In genomic region chr17:80476877-80477646, GRCh38 we compare ENCODE assay signal across 9 cellular contexts. TPM values are rescaled to one million over a fixed set of nuclear protein-coding genes. Genes with fewer than 3 reads are reported as not detected.
DNase-seq lines count a peak whose midpoint lies in the region; FAIRE-seq and TF ChIP-seq lines count a peak whose summit lies in the region.
"Had no signal": no experiment of that assay in that cellular context is flagged by ENCODE, and none has a peak within 500 bp of the region (broad histone marks: within the 10 kb centered on the region; RNA-seq: fewer than 3 reads in every experiment).

No MANE protein-coding gene starts in this region.

- H3K4ac ChIP-seq in H9 (ENCODE audit: low read depth, low read length) (no peak overlapping the region), neuronal stem cell (ENCODE audit: low read length) (no peak overlapping the region)

- H3K23ac ChIP-seq in H9 (ENCODE audit: insufficient read length, low read depth, low read length): no peak overlapping the region
- H3K23ac ChIP-seq in neuronal stem cell (ENCODE audit: low read depth, low read length, poor library complexity): no peak overlapping the region

- H3K18ac ChIP-seq in H9 (ENCODE audit: insufficient read length, low read depth, low read length) (no peak overlapping the region), neuronal stem cell (ENCODE audit: low read length) (peak overlapping the region; percentile 15)

- no peak overlapping the region for H4K91ac ChIP-seq in H9 (ENCODE audit: insufficient read length, low read depth, low read length)
- no peak overlapping the region for H4K91ac ChIP-seq in neuronal stem cell (ENCODE audit: low read depth, low read length, poor library complexity)

- no peak overlapping the region for H2BK120ac ChIP-seq in H9 (ENCODE audit: low read depth, low read length, poor library complexity, severe bottlenecking)
- H2BK120ac ChIP-seq in neuronal stem cell (ENCODE audit: low read depth, low read length): no peak overlapping the region

- H3K14ac ChIP-seq in H9 (ENCODE audit: insufficient read depth, low read length) (no peak overlapping the region), neuronal stem cell (ENCODE audit: low read length) (no peak overlapping the region)

- H4K20me1 ChIP-seq in H9 (ENCODE audit: control insufficient read depth, insufficient read depth, insufficient read length) (no peaks in the 10 kb centered on the region), astrocyte (ENCODE audit: insufficient read depth, low read length) (peaks cover 10% of the 10 kb centered on the region)

- H2BK15ac ChIP-seq in H9 (ENCODE audit: low read depth, low read length): no peak overlapping the region
- H2BK15ac ChIP-seq in neuronal stem cell (ENCODE audit: low read length): peak overlapping the region; percentile 81

- H3K27ac ChIP-seq in H9 (ENCODE audit: insufficient read length, low read depth, low read length) (no peak overlapping the region), astrocyte (ENCODE audit: low read depth, low read length) (no peak overlapping the region), neuronal stem cell (replicated peaks; ENCODE audit: low read length) (no peak overlapping the region), SJCRH30 (no peak overlapping the region)

- no peak overlapping the region for H4K8ac ChIP-seq in H9 (replicated peaks; ENCODE audit: insufficient read length, low read depth, low read length)
- H4K8ac ChIP-seq in neuronal stem cell (ENCODE audit: low read depth, low read length): no peak overlapping the region

- H3K56ac ChIP-seq in H9 (ENCODE audit: insufficient read length, low read depth, low read length): no peak overlapping the region

- peaks cover 5% of the 10 kb centered on the region for H3K23me2 ChIP-seq in H9 (ENCODE audit: insufficient read length, low read depth, low read length, poor library complexity, severe bottlenecking)

- H2AK5ac ChIP-seq in H9 (ENCODE audit: insufficient read length, low read length) (no peak overlapping the region), neuronal stem cell (ENCODE audit: low read depth, low read length) (peak overlapping the region; percentile 61)

- H3K9ac ChIP-seq in H9 (ENCODE audit: extremely low read depth, insufficient read length, low read length): no peak overlapping the region
- no peak overlapping the region for H3K9ac ChIP-seq in astrocyte (ENCODE audit: low read length)
- peak overlapping the region; percentile 4 for H3K9ac ChIP-seq in neuronal stem cell (ENCODE audit: low read depth, low read length, poor library complexity)

- no CpG with 5 or more reads among the region's 84 CpGs for WGBS in H9 (ENCODE audit: extremely low coverage, insufficient read length, low lambda C conversion rate)
- WGBS in neuronal stem cell (ENCODE audit: extremely low coverage in 2 of 2, insufficient read length in 2 of 2, insufficient replicate concordance in 1 of 2), 2 donors: no CpG with 5 or more reads among the region's 84 CpGs

- H2BK5ac ChIP-seq in H9 (ENCODE audit: insufficient read length, low read length): no peak overlapping the region
- H2BK5ac ChIP-seq in neuronal stem cell (ENCODE audit: low read length): no peak overlapping the region

- H2BK12ac ChIP-seq in H9 (ENCODE audit: insufficient read length, low read depth, low read length) (no peak overlapping the region), neuronal stem cell (ENCODE audit: low read length) (peak overlapping the region; percentile 41)

- H3K4me1 Mint-ChIP-seq in H9 (peaks cover 12 to 47% of the 10 kb centered on the region in 2 experiments), astrocyte (ENCODE audit: low read depth, unreplicated experiment) (peaks cover 2% of the 10 kb centered on the region)

- H3K27ac Mint-ChIP-seq in H9: no peak overlapping the region
- no peak overlapping the region for H3K27ac Mint-ChIP-seq in astrocyte (ENCODE audit: unreplicated experiment)

- no peak overlapping the region for H4K5ac ChIP-seq in H9 (ENCODE audit: insufficient read length, low read depth, low read length)

- H3K36me3 Mint-ChIP-seq in H9 (ENCODE audit: insufficient read depth in 1 of 3, low read depth in 3 of 3) (peaks cover 0 to 9% (median 3%) of the 10 kb centered on the region in 3 experiments; a peak in 3 of 7 replicates), astrocyte (ENCODE audit: low read depth, unreplicated experiment) (no peaks in the 10 kb centered on the region)

- H3K9me3 ChIP-seq in H9 (ENCODE audit: control insufficient read depth, low read depth, low read length): no peaks in the 10 kb centered on the region
- no peaks in the 10 kb centered on the region for H3K9me3 ChIP-seq in astrocyte (ENCODE audit: insufficient read depth, low read depth, low read length)
- peaks cover 0 to 3% of the 10 kb centered on the region in 2 donors for H3K9me3 ChIP-seq in neuronal stem cell (replicated peaks in 1 of 2; ENCODE audit: control insufficient read depth in 2 of 2, insufficient read depth in 1 of 2, low read depth in 1 of 2, low read length in 2 of 2)
- H3K9me3 ChIP-seq in SJCRH30 (replicated peaks): no peaks in the 10 kb centered on the region

- H2BK20ac ChIP-seq in H9 (ENCODE audit: low read depth, low read length, poor library complexity, severe bottlenecking): no peak overlapping the region

- H3K79me2 ChIP-seq in H9 (ENCODE audit: insufficient read depth, low read length): no peaks in the 10 kb centered on the region
- H3K79me2 ChIP-seq in astrocyte (ENCODE audit: insufficient read depth, low read length): no peaks in the 10 kb centered on the region

- H3K4me1 ChIP-seq in H9 (ENCODE audit: insufficient read depth, low read length) (no peaks in the 10 kb centered on the region; the same call in 1 of the 2 replicates), astrocyte (ENCODE audit: insufficient read depth, low read length) (peaks cover 17% of the 10 kb centered on the region), neuronal stem cell (ENCODE audit: control insufficient read depth in 2 of 2, insufficient read depth in 1 of 2, low read depth in 1 of 2, low read length in 2 of 2) (peaks cover 15 to 22% of the 10 kb centered on the region in 2 donors), SJCRH30 (peaks cover 11% of the 10 kb centered on the region)

- H3K36me3 ChIP-seq in astrocyte (ENCODE audit: insufficient read depth, low read length) (no peaks in the 10 kb centered on the region), neuronal stem cell (replicated peaks in 1 of 2; ENCODE audit: control insufficient read depth in 2 of 2, insufficient read depth in 2 of 2, low read length in 2 of 2) (no peaks in the 10 kb centered on the region), SJCRH30 (no peaks in the 10 kb centered on the region)

- TF ChIP-seq CTCF in H9 (conservative IDR thresholded peaks at IDR 0.05): no peak
- no peak for TF ChIP-seq CTCF in astrocyte (IDR thresholded peaks at IDR 0.05; ENCODE audit: insufficient read depth, low read depth, low read length)

- H3K4me3 Mint-ChIP-seq in H9 (peak overlapping the region in 1 of 2 experiments; percentile 32; a peak in 1 of 5 replicates), astrocyte (ENCODE audit: unreplicated experiment) (no peak overlapping the region)

- no peaks in the 10 kb centered on the region for H3K79me1 ChIP-seq in H9 (ENCODE audit: insufficient read depth, low read depth, low read length, poor library complexity, severe bottlenecking)
- H3K79me1 ChIP-seq in neuronal stem cell (ENCODE audit: low read depth, low read length): peaks cover 4% of the 10 kb centered on the region

- no peak overlapping the region for H2AFZ ChIP-seq in H9 (ENCODE audit: low read length)
- H2AFZ ChIP-seq in astrocyte (ENCODE audit: low read depth, low read length): no peak overlapping the region
- peak overlapping the region; percentile 87 for H2AFZ ChIP-seq in neuronal stem cell (ENCODE audit: low read length)

- peaks cover 83% of the 10 kb centered on the region for H3K27me3 Mint-ChIP-seq in H9 (ENCODE audit: low read depth)
- H3K27me3 Mint-ChIP-seq in astrocyte (ENCODE audit: low read depth, unreplicated experiment): peaks cover 66% of the 10 kb centered on the region

- DNase-seq in NCI-H2196 (lab: John Stamatoyannopoulos, UW; ENCODE audit: unreplicated experiment): peak; percentile 49
- no peak for DNase-seq in NCI-H2196 treated with DMSO at 0.1 percent for 48 hours (lab: John Stamatoyannopoulos, UW; ENCODE audit: unreplicated experiment)
- no peak for DNase-seq in H9
- DNase-seq in astrocyte (ENCODE audit: low read depth): no peak
- no peak for DNase-seq in neuronal stem cell (ENCODE audit: low spot score)
- no peak for DNase-seq in SJCRH30
- DNase-seq in T-helper 2 cell: no peak
- DNase-seq in OCI-M1 (lab: John Stamatoyannopoulos, UW): no peak

- H3K4me2 ChIP-seq in H9 (ENCODE audit: insufficient read depth, insufficient read length, low read length) (peak overlapping the region; percentile 6), astrocyte (ENCODE audit: low read length) (peak overlapping the region; percentile 80), neuronal stem cell (ENCODE audit: insufficient read depth, low read length, poor library complexity, severe bottlenecking) (peak overlapping the region; percentile 77)

- H3K27me3 ChIP-seq in H9 (ENCODE audit: insufficient read depth, low read length): peaks cover 81% of the 10 kb centered on the region
- peaks cover 61% of the 10 kb centered on the region for H3K27me3 ChIP-seq in astrocyte (ENCODE audit: insufficient read depth, low read length)
- H3K27me3 ChIP-seq in neuronal stem cell (ENCODE audit: control insufficient read depth in 3 of 3, insufficient read depth in 3 of 3, low read depth in 1 of 3, low read length in 3 of 3): peaks cover 41 to 98% (median 77%) of the 10 kb centered on the region in 3 experiments
- H3K27me3 ChIP-seq in SJCRH30: peaks cover 21% of the 10 kb centered on the region; the same call in 1 of the 2 replicates

- H3K4me3 ChIP-seq in astrocyte (ENCODE audit: insufficient read depth, low read depth, low read length) (no peak overlapping the region), neuronal stem cell (ENCODE audit: low read length in 2 of 2) (peak overlapping the region; percentile 24 to 46), SJCRH30 (no peak overlapping the region)

- H3T11ph ChIP-seq in H9 (ENCODE audit: low read length): no peak overlapping the region

- H3K9me3 Mint-ChIP-seq in H9 (no peaks in the 10 kb centered on the region; a peak in 1 of 5 replicates), astrocyte (ENCODE audit: unreplicated experiment) (peaks cover 6% of the 10 kb centered on the region)

- FAIRE-seq in astrocyte (lab: Jason Lieb, UNC): no peak

RNA-seq across cellular contexts. Expression of gene NPTX1, which starts 0.7 kb away (rescaled TPM):
- total RNA-seq in H9 (2021) (20.5 and 20.8 TPM in 2 replicates), astrocyte (0.43 and 0.48 TPM in 2 replicates)
- polyA plus RNA-seq in neuronal stem cell (2013, experiment 1 of 2): 0.43 TPM
- 0.35 TPM for polyA plus RNA-seq in neuronal stem cell (2013, experiment 2 of 2)
- not detected in 2 replicates for total RNA-seq in SJCRH30 (2014; rRNA removed; shearing (Covaris generic))
- total RNA-seq: epithelial cell of proximal tubule had no signal

Comparison
In these comparisons a context has a peak if more than half of its experiments do, and no peak if none do; other contexts are left out.
1. H3K4me2 ChIP-seq: peak in every context shown above with its lines; median percentile 80 in astrocyte; 77 in neuronal stem cell; 6 in H9.
2. H3K4me3 ChIP-seq: peak in neuronal stem cell (2 of 2); none in astrocyte (single experiment) and SJCRH30 (single experiment).
3. RNA of gene NPTX1, which starts 0.7 kb away (total RNA-seq): 20.5 to 20.8 TPM in H9; 0.43 to 0.48 TPM in astrocyte and not detected in SJCRH30; every median in the first group is over 10 times any median in the second.